Comparison of ENCODE assay signal across 1 cellular context in genomic region chr18:3450358-3451107, GRCh38.
TF ChIP-seq lines count a peak whose summit lies in the region.

No MANE protein-coding gene starts in this region.

TF ChIP-seq in HepG2, 621 proteins besides CTCF, POLR2A, EP300 and RAD21 (continued from another document and continues in another):
- no peak for TF ChIP-seq SNAPC4 (CRISPR knock-in tag; IDR thresholded peaks at IDR 0.05)
- 0 out of 2 replicates have a peak, but pooled peaks have one; percentile 42 for TF ChIP-seq MTA1 (CRISPR knock-in tag; IDR thresholded peaks at IDR 0.05; ENCODE audit: borderline replicate concordance)
- no peak for TF ChIP-seq FOSL1 (CRISPR knock-in tag; IDR thresholded peaks at IDR 0.05; ENCODE audit: borderline replicate concordance)
- no peak for TF ChIP-seq ZNF619 (CRISPR knock-in tag; IDR thresholded peaks at IDR 0.05)
- peak; percentile 67; the same call in 1 of the 2 replicates for TF ChIP-seq ZNF430 (CRISPR knock-in tag; IDR thresholded peaks at IDR 0.05)
- no peak for TF ChIP-seq HMG20B (CRISPR knock-in tag; conservative IDR thresholded peaks at IDR 0.05)
- TF ChIP-seq ZNF775 (CRISPR knock-in tag; IDR thresholded peaks at IDR 0.05; ENCODE audit: borderline replicate concordance) = no peak
- no peak for TF ChIP-seq ZFP1 (CRISPR knock-in tag; IDR thresholded peaks at IDR 0.05)
- no peak for TF ChIP-seq DR1 (CRISPR knock-in tag; IDR thresholded peaks at IDR 0.05)
- TF ChIP-seq NCOR1 (IDR thresholded peaks at IDR 0.05; ENCODE audit: borderline replicate concordance, low read length) = no peak
- no peak for TF ChIP-seq CSRNP2 (CRISPR knock-in tag; conservative IDR thresholded peaks at IDR 0.05; ENCODE audit: low read depth)
- TF ChIP-seq ZNF749 (CRISPR knock-in tag; IDR thresholded peaks at IDR 0.05; ENCODE audit: borderline replicate concordance) = no peak
- TF ChIP-seq MED13 (CRISPR knock-in tag; IDR thresholded peaks at IDR 0.05) = peak; percentile 63
- no peak for TF ChIP-seq ZNF552 (CRISPR knock-in tag; IDR thresholded peaks at IDR 0.05; ENCODE audit: borderline replicate concordance)
- no peak; the same call in 1 of the 2 replicates for TF ChIP-seq DMAP1 (CRISPR knock-in tag; IDR thresholded peaks at IDR 0.05)
- no peak for TF ChIP-seq HIVEP1 (CRISPR knock-in tag; IDR thresholded peaks at IDR 0.05)
- TF ChIP-seq TGIF2 (CRISPR knock-in tag; IDR thresholded peaks at IDR 0.05) = no peak
- TF ChIP-seq ELF4 (CRISPR knock-in tag; IDR thresholded peaks at IDR 0.05; ENCODE audit: borderline replicate concordance) = no peak
- peak; percentile 37; the same call in 1 of the 2 replicates for TF ChIP-seq ZNF670 (CRISPR knock-in tag; IDR thresholded peaks at IDR 0.05; ENCODE audit: borderline replicate concordance)
- TF ChIP-seq RBFOX2 (IDR thresholded peaks at IDR 0.05; ENCODE audit: low read depth, low read length) = peak; percentile 95
- no peak for TF ChIP-seq TFAP4 (IDR thresholded peaks at IDR 0.05; ENCODE audit: borderline replicate concordance, low read depth)
- TF ChIP-seq USF2 (IDR thresholded peaks at IDR 0.05; ENCODE audit: low read depth, low read length) = no peak
- TF ChIP-seq USF2 (CRISPR knock-in tag; IDR thresholded peaks at IDR 0.05; ENCODE audit: borderline replicate concordance) = no peak
- TF ChIP-seq KDM5B (CRISPR knock-in tag; IDR thresholded peaks at IDR 0.05; ENCODE audit: borderline replicate concordance) = no peak; the same call in 1 of the 2 replicates
- TF ChIP-seq ZNF839 (CRISPR knock-in tag; IDR thresholded peaks at IDR 0.05; ENCODE audit: borderline replicate concordance) = no peak
- TF ChIP-seq ZFAT (CRISPR knock-in tag; conservative IDR thresholded peaks at IDR 0.05) = 0 out of 2 replicates have a peak, but pooled peaks have one; percentile 18
- peak; percentile 61; the same call in 1 of the 2 replicates for TF ChIP-seq ZNF503 (CRISPR knock-in tag; IDR thresholded peaks at IDR 0.05)
- peak; percentile 64; the same call in 1 of the 2 replicates for TF ChIP-seq MXD1 (CRISPR knock-in tag; IDR thresholded peaks at IDR 0.05)
- TF ChIP-seq MTERF4 (CRISPR knock-in tag; IDR thresholded peaks at IDR 0.05) = no peak
- no peak for TF ChIP-seq MEIS1 (CRISPR knock-in tag; IDR thresholded peaks at IDR 0.05; ENCODE audit: borderline replicate concordance)
- no peak for TF ChIP-seq HMGXB3 (CRISPR knock-in tag; IDR thresholded peaks at IDR 0.05; ENCODE audit: borderline replicate concordance)
- no peak for TF ChIP-seq CENPT (CRISPR knock-in tag; IDR thresholded peaks at IDR 0.05; ENCODE audit: low read depth)
- no peak for TF ChIP-seq RNF2 (conservative IDR thresholded peaks at IDR 0.05; ENCODE audit: low read depth)
- TF ChIP-seq ZFP90 (CRISPR knock-in tag; IDR thresholded peaks at IDR 0.05; ENCODE audit: borderline replicate concordance) = no peak
- TF ChIP-seq POLR2G (IDR thresholded peaks at IDR 0.05; ENCODE audit: low read depth, low read length) = peak; percentile 12
- no peak for TF ChIP-seq RORA (CRISPR knock-in tag; IDR thresholded peaks at IDR 0.05)
- TF ChIP-seq ZNF776 (CRISPR knock-in tag; IDR thresholded peaks at IDR 0.05) = no peak
- TF ChIP-seq NR2F6 (IDR thresholded peaks at IDR 0.05) = no peak
- no peak for TF ChIP-seq NR2F6 (CRISPR knock-in tag; IDR thresholded peaks at IDR 0.05)
- TF ChIP-seq ZNF230 (CRISPR knock-in tag; IDR thresholded peaks at IDR 0.05) = peak; percentile 63; the same call in 1 of the 2 replicates
- no peak for TF ChIP-seq SRSF1 (optimal IDR thresholded peaks at IDR 0.05; ENCODE audit: low read depth, low read length)
- no peak for TF ChIP-seq ESRRA (CRISPR knock-in tag; IDR thresholded peaks at IDR 0.05; ENCODE audit: low read depth)
- no peak for TF ChIP-seq GPBP1L1 (CRISPR knock-in tag; IDR thresholded peaks at IDR 0.05)
- TF ChIP-seq CAMTA2 (CRISPR knock-in tag; IDR thresholded peaks at IDR 0.05; ENCODE audit: borderline replicate concordance) = no peak
- no peak for TF ChIP-seq ZMAT5 (CRISPR knock-in tag; IDR thresholded peaks at IDR 0.05; ENCODE audit: borderline replicate concordance, low read depth)
- TF ChIP-seq TP53 (CRISPR knock-in tag; conservative IDR thresholded peaks at IDR 0.05) = 0 out of 2 replicates have a peak, but pooled peaks have one; percentile 40
- TF ChIP-seq ERF (CRISPR knock-in tag; IDR thresholded peaks at IDR 0.05) = no peak
- TF ChIP-seq ONECUT2 (CRISPR knock-in tag; IDR thresholded peaks at IDR 0.05) = no peak
